ENCODE assay signal across 18 cellular contexts in the genomic region with DNA sequence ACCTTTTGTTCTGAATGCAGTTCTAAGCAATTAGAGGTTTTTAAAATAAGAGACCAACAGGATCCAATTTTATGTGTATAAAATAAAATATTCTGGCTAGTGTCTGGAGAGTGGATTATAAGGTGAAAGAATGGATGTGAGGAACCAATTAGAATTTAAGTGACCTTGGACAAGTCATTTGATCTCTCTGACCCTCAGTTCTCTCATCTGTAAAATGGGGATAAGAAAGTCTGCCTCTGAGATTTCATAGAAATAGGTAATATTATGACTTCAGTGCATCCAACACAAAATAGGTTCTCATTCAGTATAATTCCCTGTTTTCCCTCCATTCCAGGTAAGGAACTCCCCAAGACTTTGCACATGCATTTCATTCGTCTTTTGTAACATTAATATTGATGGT. TPM values are rescaled to one million over a fixed set of nuclear protein-coding genes. Genes with fewer than 3 reads are reported as not detected.
"Had no signal": no experiment of that assay in that cellular context is flagged by ENCODE, and none has a peak within 500 bp of the region (broad histone marks: within the 10 kb centered on the region; RNA-seq: fewer than 3 reads in every experiment).

No MANE protein-coding gene starts in this region.

- DNase-seq: activated CD4-positive, alpha-beta T cell treated with anti-CD3 and anti-CD28 coated beads, Interleukin-2, amount 10 ng/mL, durations not matched to agents 7 days and 5 days; activated gamma-delta T cell treated with Interleukin-2 at 50 U/mL for 16 hours; activated T-cell treated with anti-CD3 and anti-CD28 coated beads, Interleukin-2, amount 50 U/mL, for 4 hours; amniotic stem cell; body of pancreas; central memory CD4-positive, alpha-beta T cell; cortex of kidney; erythroblast; midbrain; naive B cell; psoas muscle; stimulated activated CD4-positive, alpha-beta T cell treated with anti-CD3 and anti-CD28 coated beads, Interleukin-2, amount 100 ng/mL, for 24 hours; stimulated activated naive B cell treated with anti-CD40 and anti-IgM and Interleukin-4, amounts not matched to agents 10 μg/mL and 1 μg/mL and 100 μg/mL, for 72 hours had no signal

- H3K4me3 Mint-ChIP-seq: activated CD4-positive, alpha-beta T cell treated with anti-CD3 and anti-CD28 coated beads, Interleukin-2, amount 10 ng/mL, durations not matched to agents 7 days and 5 days; activated T-cell treated with anti-CD3 and anti-CD28 coated beads, Interleukin-2, amount 50 U/mL, for 4 hours; endodermal cell; stimulated activated naive B cell treated with anti-CD40 and anti-IgM and Interleukin-4, amounts not matched to agents 10 μg/mL and 1 μg/mL and 100 μg/mL, for 72 hours; type B pancreatic cell; WTC11 had no signal

- H3K27me3 ChIP-seq: body of pancreas had no signal

- H3K27ac ChIP-seq: body of pancreas, psoas muscle had no signal

- H3K4me3 ChIP-seq: body of pancreas, lung, psoas muscle had no signal

- H3K27ac Mint-ChIP-seq: activated CD4-positive, alpha-beta T cell treated with anti-CD3 and anti-CD28 coated beads, Interleukin-2, amount 10 ng/mL, durations not matched to agents 7 days and 5 days; endodermal cell; type B pancreatic cell; WTC11 had no signal

- H3K4me1 Mint-ChIP-seq: WTC11 had no signal

- H3K27me3 Mint-ChIP-seq: activated CD4-positive, alpha-beta T cell treated with anti-CD3 and anti-CD28 coated beads, Interleukin-2, amount 10 ng/mL, durations not matched to agents 7 days and 5 days had no signal

- ATAC-seq: activated T-cell treated with anti-CD3 and anti-CD28 coated beads, Interleukin-2, amount 50 U/mL, for 4 hours; body of pancreas; psoas muscle; sciatic nerve; stimulated activated naive B cell treated with anti-CD40 and anti-IgM and Interleukin-4, amounts not matched to agents 10 μg/mL and 1 μg/mL and 100 μg/mL, for 72 hours; WTC11 had no signal

- H3K9me3 Mint-ChIP-seq: activated T-cell treated with anti-CD3 and anti-CD28 coated beads, Interleukin-2, amount 50 U/mL, for 4 hours; endodermal cell; type B pancreatic cell; WTC11 had no signal

- H3K36me3 Mint-ChIP-seq: type B pancreatic cell, WTC11 had no signal

- H3K4me1 ChIP-seq: body of pancreas, psoas muscle had no signal

- H3K9me3 ChIP-seq: body of pancreas, psoas muscle had no signal

RNA-seq across cellular contexts. Expression of a gene that starts 18.9 kb away (rescaled TPM):
- total RNA-seq: endodermal cell had no signal
